28 cellular contexts compared by ENCODE assay signal in the genomic region with DNA sequence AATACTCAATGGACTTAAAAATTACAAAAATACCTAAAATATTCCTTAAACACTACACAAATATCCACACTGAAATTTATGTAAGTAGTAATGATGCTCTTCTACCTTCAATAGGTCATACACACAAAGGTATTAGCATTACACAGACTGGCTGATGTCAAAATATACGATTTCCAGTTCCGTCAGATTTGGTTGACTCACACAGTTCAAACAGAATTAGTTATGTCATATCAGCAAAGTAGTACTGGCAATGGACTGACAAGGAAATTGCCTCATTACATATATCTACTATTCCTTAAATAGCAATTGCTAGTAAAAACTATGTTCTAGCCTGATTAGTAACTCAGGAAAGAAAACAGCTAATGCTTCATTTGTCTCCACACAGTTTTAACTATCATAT.
DNase-seq lines count a peak whose midpoint lies in the region; ATAC-seq, FAIRE-seq and TF ChIP-seq lines count a peak whose summit lies in the region.
"Had no signal": no experiment of that assay in that cellular context is flagged by ENCODE, and none has a peak within 500 bp of the region (broad histone marks: within the 10 kb centered on the region; RNA-seq: fewer than 3 reads in every experiment).

No MANE protein-coding gene starts in this region.

- peaks cover 7% of the 10 kb centered on the region for H3K4me1 Mint-ChIP-seq in MCF 10A (ENCODE audit: insufficient read depth, unreplicated experiment)
- peaks cover 3% of the 10 kb centered on the region for H3K4me1 Mint-ChIP-seq in astrocyte (ENCODE audit: low read depth, unreplicated experiment)
- H3K4me1 Mint-ChIP-seq in type B pancreatic cell (ENCODE audit: unreplicated experiment): no peaks in the 10 kb centered on the region

- no peak for TF ChIP-seq POLR2A in breast epithelium (IDR thresholded peaks at IDR 0.05)

- H3K36me3 Mint-ChIP-seq in MCF 10A (ENCODE audit: insufficient read depth, unreplicated experiment): peaks cover 9% of the 10 kb centered on the region
- H3K36me3 Mint-ChIP-seq in astrocyte (ENCODE audit: low read depth, unreplicated experiment): peaks cover 2% of the 10 kb centered on the region
- H3K36me3 Mint-ChIP-seq in type B pancreatic cell: peaks cover 21% of the 10 kb centered on the region
- H3K36me3 Mint-ChIP-seq: naive B cell had no signal

- H3K4me3 ChIP-seq in breast epithelium (no peak overlapping the region), astrocyte (ENCODE audit: insufficient read depth, low read depth, low read length) (no peak overlapping the region), fibroblast of mammary gland (ENCODE audit: control insufficient read depth, low read depth, low read length) (no peak overlapping the region)
- H3K4me3 ChIP-seq: ascending aorta, BLaER1, ovary, SK-N-MC, uterus had no signal

- no TSS peak for BruUV-seq in MCF 10A (replicated peaks; lab: Mats Ljungman, UMichigan)

- H3K4me3 Mint-ChIP-seq in MCF 10A (ENCODE audit: unreplicated experiment) (no peak overlapping the region), astrocyte (ENCODE audit: unreplicated experiment) (no peak overlapping the region), type B pancreatic cell (no peak overlapping the region)
- H3K4me3 Mint-ChIP-seq: activated T-cell treated with anti-CD3 and anti-CD28 coated beads, Interleukin-2, amount 50 U/mL, for 4 hours; naive B cell; T-helper 2 cell treated with Interferon-gamma antibody and Interleukin-4, amounts not matched to agents 5 μg/mL and 100 μg/mL, for 36 hours had no signal

- H3K27me3 Mint-ChIP-seq in MCF 10A (ENCODE audit: insufficient read depth, unreplicated experiment): no peaks in the 10 kb centered on the region
- no peaks in the 10 kb centered on the region for H3K27me3 Mint-ChIP-seq in astrocyte (ENCODE audit: low read depth, unreplicated experiment)
- H3K27me3 Mint-ChIP-seq in type B pancreatic cell: no peaks in the 10 kb centered on the region
- H3K27me3 Mint-ChIP-seq: naive B cell had no signal

- H3K27ac Mint-ChIP-seq in MCF 10A (ENCODE audit: low read depth, unreplicated experiment): no peak overlapping the region
- H3K27ac Mint-ChIP-seq in astrocyte (ENCODE audit: unreplicated experiment): no peak overlapping the region
- peak overlapping the region; percentile 25 for H3K27ac Mint-ChIP-seq in type B pancreatic cell
- H3K27ac Mint-ChIP-seq: T-helper 2 cell treated with Interferon-gamma antibody and Interleukin-4, amounts not matched to agents 5 μg/mL and 100 μg/mL, for 36 hours had no signal

- DNase-seq in MCF 10A (ENCODE audit: unreplicated experiment) (peak; percentile 11), breast epithelium (ENCODE audit: low spot score in 2 of 2) (no peak), astrocyte (ENCODE audit: low read depth) (peak; percentile 9), fibroblast of mammary gland (ENCODE audit: low read depth) (peak; percentile 17), type B pancreatic cell (ENCODE audit: extremely low spot score, unreplicated experiment) (no peak), ecto neural progenitor cell (ENCODE audit: low spot score) (no peak), mucosa of gallbladder (ENCODE audit: low spot score) (no peak)
- DNase-seq: activated naive CD4-positive, alpha-beta T cell treated with anti-CD3 and anti-CD28 coated beads, Interleukin-2, amount 50 U/mL, for 16 hours; activated T-cell treated with anti-CD3 and anti-CD28 coated beads, Interleukin-2, amount 50 U/mL, for 4 hours; Calu3; foreskin keratinocyte; hippocampal formation; kidney; naive B cell; NCI-H1092; NCI-H2029; NCI-H345; ovary; substantia nigra; uterus had no signal

- H3K9ac ChIP-seq in astrocyte (ENCODE audit: low read length): no peak overlapping the region
- H3K9ac ChIP-seq: BLaER1 had no signal

- TF ChIP-seq CTCF in MCF 10A (IDR thresholded peaks at IDR 0.05; ENCODE audit: unreplicated experiment) (no peak), breast epithelium (IDR thresholded peaks at IDR 0.05) (no peak), astrocyte (IDR thresholded peaks at IDR 0.05; ENCODE audit: insufficient read depth, low read depth, low read length) (no peak), fibroblast of mammary gland (conservative IDR thresholded peaks at IDR 0.05; ENCODE audit: control insufficient read depth, insufficient read depth, low read depth, low read length) (no peak), type B pancreatic cell (conservative IDR thresholded peaks at IDR 0.05) (no peak)

- H3K4me1 ChIP-seq in breast epithelium (no peaks in the 10 kb centered on the region), astrocyte (ENCODE audit: insufficient read depth, low read length) (no peaks in the 10 kb centered on the region)
- H3K4me1 ChIP-seq: ascending aorta, foreskin keratinocyte, uterus had no signal

- no peak overlapping the region for H2AFZ ChIP-seq in astrocyte (ENCODE audit: low read depth, low read length)

- no peak for ATAC-seq in HG03469 (IDR thresholded peaks at IDR 0.05; ENCODE audit: unreplicated experiment)
- ATAC-seq: activated CD4-positive, CD25-positive, alpha-beta regulatory T cell treated with anti-CD3 and anti-CD28 coated beads, Interleukin-2, amount 50 U/mL, for 24 hours; activated T-cell treated with anti-CD3 and anti-CD28 coated beads, Interleukin-2, amount 50 U/mL, for 4 hours; foreskin keratinocyte; sciatic nerve had no signal

- H3K36me3 ChIP-seq in breast epithelium (no peaks in the 10 kb centered on the region), astrocyte (ENCODE audit: insufficient read depth, low read length) (peaks cover 2% of the 10 kb centered on the region)
- H3K36me3 ChIP-seq: ascending aorta, ovary, uterus had no signal

- H3K27me3 ChIP-seq in breast epithelium: no peaks in the 10 kb centered on the region
- H3K27me3 ChIP-seq in astrocyte (ENCODE audit: insufficient read depth, low read length): no peaks in the 10 kb centered on the region
- H3K27me3 ChIP-seq: ascending aorta, BLaER1, foreskin keratinocyte, ovary, uterus had no signal

- H3K79me2 ChIP-seq in astrocyte (ENCODE audit: insufficient read depth, low read length): peaks cover 25% of the 10 kb centered on the region

- POLR2A ChIA-PET in MCF 10A (lab: Yijun Ruan, JAX): interaction anchor here (1.0 to 1.7 kb wide), 5 partner anchors 35 to 448 kb away, joined by 3 to 7 read pairs (median 3); a partner anchor contains a TSS

- H3K9me3 Mint-ChIP-seq in MCF 10A (ENCODE audit: unreplicated experiment): no peaks in the 10 kb centered on the region
- no peaks in the 10 kb centered on the region for H3K9me3 Mint-ChIP-seq in astrocyte (ENCODE audit: unreplicated experiment)
- no peaks in the 10 kb centered on the region for H3K9me3 Mint-ChIP-seq in type B pancreatic cell
- H3K9me3 Mint-ChIP-seq: activated T-cell treated with anti-CD3 and anti-CD28 coated beads, Interleukin-2, amount 50 U/mL, for 4 hours; naive B cell; T-helper 2 cell treated with Interferon-gamma antibody and Interleukin-4, amounts not matched to agents 5 μg/mL and 100 μg/mL, for 36 hours had no signal

- CTCF ChIA-PET in MCF 10A (lab: Yijun Ruan, JAX): interaction anchor here (0.7 to 1.1 kb wide), 3 partner anchors 10 to 19 kb away, joined by 3 to 4 read pairs (median 3); no protein-coding TSS in a partner anchor

- FAIRE-seq in astrocyte (lab: Jason Lieb, UNC): no peak
- FAIRE-seq: RCC 7860 had no signal

- H3K9me3 ChIP-seq in breast epithelium: no peaks in the 10 kb centered on the region
- no peaks in the 10 kb centered on the region for H3K9me3 ChIP-seq in astrocyte (ENCODE audit: insufficient read depth, low read depth, low read length)
- H3K9me3 ChIP-seq: ascending aorta, BLaER1, ovary, uterus had no signal

- peaks cover 16% of the 10 kb centered on the region for H4K20me1 ChIP-seq in astrocyte (ENCODE audit: insufficient read depth, low read length)

- intact Hi-C loops in MCF 10A (cut with micrococcal nuclease) (no loop called here), breast epithelium (cut with DNase I; ENCODE audit: low total_unique reads) (no loop called here)

- no peak overlapping the region for H3K27ac ChIP-seq in breast epithelium
- H3K27ac ChIP-seq in astrocyte (ENCODE audit: low read depth, low read length): no peak overlapping the region
- H3K27ac ChIP-seq: ascending aorta, BLaER1, foreskin keratinocyte, ovary, SK-N-MC, uterus had no signal

- no peak overlapping the region for H3K4me2 ChIP-seq in astrocyte (ENCODE audit: low read length)
- H3K4me2 ChIP-seq: BLaER1 had no signal

Comparison
In these comparisons a context has a peak if more than half of its experiments do, and no peak if none do; other contexts are left out.
1. DNase-seq: peak in MCF 10A (single experiment), astrocyte (single experiment) and fibroblast of mammary gland (single experiment); none in breast epithelium (0 of 2), type B pancreatic cell (single experiment), ecto neural progenitor cell (single experiment) and mucosa of gallbladder (single experiment).